8 cellular contexts compared by ENCODE assay signal in the genomic region with DNA sequence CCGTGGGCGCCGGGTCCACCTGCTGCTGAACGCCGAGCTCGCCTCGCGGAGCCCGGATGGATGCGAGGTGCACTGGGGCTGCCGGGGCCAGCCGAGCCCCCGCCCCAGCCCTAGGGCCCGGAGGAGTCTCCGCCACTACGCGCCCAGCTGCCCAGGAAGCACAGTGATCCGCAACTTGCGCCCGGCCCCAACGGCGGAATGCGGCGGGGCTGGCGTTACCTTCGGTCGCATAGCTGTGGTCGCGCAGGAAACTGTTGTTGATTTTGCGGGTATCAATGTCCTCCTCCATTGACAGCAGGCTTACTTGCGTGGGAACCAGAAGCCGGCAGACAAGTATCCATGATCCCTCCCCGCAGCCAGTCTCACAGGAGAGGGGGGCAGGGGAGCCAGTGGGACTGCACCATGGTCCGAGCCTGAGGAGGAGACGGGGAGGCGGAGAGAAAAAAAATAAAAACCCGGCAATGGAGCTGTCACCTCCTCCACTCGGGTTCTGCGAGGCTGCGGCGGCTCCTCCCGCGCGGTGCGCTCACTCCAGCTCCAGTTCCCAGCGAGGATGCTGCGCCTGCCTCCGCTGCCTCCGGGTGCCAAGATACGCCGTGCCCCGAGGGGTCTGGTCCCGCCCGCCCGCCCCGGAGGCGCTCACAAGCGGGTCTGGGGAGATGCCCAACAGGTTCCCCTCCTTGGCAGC. TPM values are rescaled to one million over a fixed set of nuclear protein-coding genes. Genes with fewer than 3 reads are reported as not detected.
DNase-seq lines count a peak whose midpoint lies in the region; ATAC-seq and TF ChIP-seq lines count a peak whose summit lies in the region.

No MANE protein-coding gene starts in this region.

- in situ Hi-C loops in gastrocnemius medialis (cut with MboI; ENCODE audit: low sequenced_read_pairs in 4 of 4), result no loop called here

- H3K36me3 ChIP-seq in iPS-20b (ENCODE audit: insufficient read depth, low read depth, low read length) (no peaks in the 10 kb centered on the region), gastrocnemius medialis (no peaks in the 10 kb centered on the region)

- peak overlapping the region; percentile 56; the same call in 1 of the 2 replicates for H3K9ac ChIP-seq in iPS-20b (ENCODE audit: low read depth, low read length)

- DNase-seq in NK-92 treated with Interleukin-12 subunit alpha and Interleukin-12 subunit beta, amount 100 ng/mL, for 24 hours (lab: John Stamatoyannopoulos, UW), result peak; percentile 49
- DNase-seq in NK-92 (lab: John Stamatoyannopoulos, UW; ENCODE audit: unreplicated experiment) (no peak), NCI-H774 (lab: John Stamatoyannopoulos, UW) (peak; percentile 20), astrocyte of the hippocampus (ENCODE audit: low read depth, low spot score) (peak; percentile 65), gastrocnemius medialis (no peak), GM19238 (ENCODE audit: insufficient read length, low spot score) (no peak)

- H3K9me3 ChIP-seq in iPS-20b (ENCODE audit: insufficient read depth, low read depth, low read length) (no peaks in the 10 kb centered on the region), gastrocnemius medialis (no peaks in the 10 kb centered on the region)

- intact Hi-C loops in gastrocnemius medialis (cut with DNase I; ENCODE audit: low total_unique reads), result no loop called here

- TF ChIP-seq POLR2A in gastrocnemius medialis (IDR thresholded peaks at IDR 0.05), result no peak

- ATAC-seq in gastrocnemius medialis, result no peak
- ATAC-seq in HG02973 (IDR thresholded peaks at IDR 0.05; ENCODE audit: unreplicated experiment), result no peak

- peak overlapping the region; percentile 88 for H3K4me3 ChIP-seq in iPS-20b (ENCODE audit: low read length)
- H3K4me3 ChIP-seq in gastrocnemius medialis, result peak overlapping the region; percentile 36 to 47 (median 42)

- H3K27ac ChIP-seq in iPS-20b (ENCODE audit: low read length), result no peak overlapping the region
- H3K27ac ChIP-seq in gastrocnemius medialis, result no peak overlapping the region

- TF ChIP-seq CTCF in gastrocnemius medialis (IDR thresholded peaks at IDR 0.05 in 4 of 5, conservative IDR thresholded peaks at IDR 0.05 in 1 of 5), result no peak

- H3K27me3 ChIP-seq in iPS-20b (ENCODE audit: insufficient read depth, low read length) (peaks cover 47% of the 10 kb centered on the region), gastrocnemius medialis (peaks cover 17 to 26% (median 19%) of the 10 kb centered on the region in 3 donors)

- peaks cover 46% of the 10 kb centered on the region for H3K4me1 ChIP-seq in iPS-20b (ENCODE audit: insufficient read depth, low read length)
- peaks cover 4 to 11% of the 10 kb centered on the region in 2 donors for H3K4me1 ChIP-seq in gastrocnemius medialis

RNA-seq across cellular contexts. Expression of gene PPP2R2B, which starts 0.6 kb away (rescaled TPM):
- total RNA-seq in gastrocnemius medialis, result under 1 TPM in 3 of 4 donors, not detected in 1; 0.04 to 0.76 (median 0.19) TPM

Comparison
In these comparisons a context has a peak if more than half of its experiments do, and no peak if none do; other contexts are left out.
1. DNase-seq: peak in NK-92 treated with Interleukin-12 subunit alpha and Interleukin-12 subunit beta, amount 100 ng/mL, for 24 hours (single experiment), NCI-H774 (single experiment) and astrocyte of the hippocampus (single experiment); none in NK-92 (single experiment), gastrocnemius medialis (0 of 2) and GM19238 (single experiment).